Comparison of ENCODE assay signal across 8 cellular contexts in genomic region chr7:11373546-11374142, GRCh38.
A peak's percentile ranks its signal among the peaks of the same experiment; 100 is the strongest.
DNase-seq lines count a peak whose midpoint lies in the region; ATAC-seq, FAIRE-seq and TF ChIP-seq lines count a peak whose summit lies in the region.

No MANE protein-coding gene starts in this region.

- no peak overlapping the region for H3K27ac ChIP-seq in pancreas

- peak; percentile 20 for FAIRE-seq in pancreas (lab: Jason Lieb, UNC)

- ATAC-seq in pancreas = peak in 2 of 4 donors; percentile 56 to 67
- ATAC-seq in HG02840 (IDR thresholded peaks at IDR 0.05; ENCODE audit: low FRiP score, unreplicated experiment) = no peak
- no peak for ATAC-seq in HG03565 (IDR thresholded peaks at IDR 0.05; ENCODE audit: unreplicated experiment)
- ATAC-seq in GM21381 (IDR thresholded peaks at IDR 0.05; ENCODE audit: unreplicated experiment) = no peak

- H3K9me3 ChIP-seq in pancreas = no peaks in the 10 kb centered on the region

- peaks cover 0 to 3% (median 0%) of the 10 kb centered on the region in 4 donors for H3K27me3 ChIP-seq in pancreas

- H3K4me3 Mint-ChIP-seq in brain = no peak overlapping the region

- intact Hi-C loops in pancreas (cut with DNase I) = no loop called here

- H3K27ac Mint-ChIP-seq in brain = no peak overlapping the region

- H3K4me3 ChIP-seq in pancreas = no peak overlapping the region

- DNase-seq in NCI-H146 (lab: John Stamatoyannopoulos, UW) (peak; percentile 18), NCI-H146 treated with DMSO at 0.1 percent for 48 hours (lab: John Stamatoyannopoulos, UW; ENCODE audit: unreplicated experiment) (no peak), MV-4-11 (lab: John Stamatoyannopoulos, UW) (peak; percentile 1), pancreas (no peak)

- H3K4me1 ChIP-seq in pancreas = peaks cover 0 to 15% (median 0%) of the 10 kb centered on the region in 3 donors

- no peaks in the 10 kb centered on the region for H3K27me3 Mint-ChIP-seq in brain

- TF ChIP-seq CTCF in brain (conservative IDR thresholded peaks at IDR 0.05) (peak; percentile 59 to 75), pancreas (IDR thresholded peaks at IDR 0.05) (peak; percentile 12 to 47 (median 28))

- H3K9me3 Mint-ChIP-seq in brain = no peaks in the 10 kb centered on the region

- WGBS in pancreas, 2 donors = 54 to 62% methylated on average over 2 of the region's 2 CpGs

- H3K36me3 ChIP-seq in pancreas = no peaks in the 10 kb centered on the region

- peaks cover 3% of the 10 kb centered on the region for H3K36me3 Mint-ChIP-seq in brain

- no peaks in the 10 kb centered on the region for H3K4me1 Mint-ChIP-seq in brain

Comparison
In these comparisons a context has a peak if more than half of its experiments do, and no peak if none do; other contexts are left out.
1. DNase-seq: peak in NCI-H146 (single experiment) and MV-4-11 (single experiment); none in NCI-H146 treated with DMSO at 0.1 percent for 48 hours (single experiment) and pancreas (0 of 6).